Comparison of ENCODE assay signal across 2 cellular contexts in genomic region chr1:207316622-207317510, GRCh38.
TF ChIP-seq lines count a peak whose summit lies in the region.

No MANE protein-coding gene starts in this region.

TF ChIP-seq in K562, 482 proteins besides CTCF, POLR2A, EP300 and RAD21 (continues in another document):
- TF ChIP-seq CBX2 (IDR thresholded peaks at IDR 0.05; ENCODE audit: insufficient read depth, low read length, poor library complexity, severe bottlenecking) (no peak), SOX6 (IDR thresholded peaks at IDR 0.05) (peak; percentile 34; the same call in 1 of the 2 replicates), HBP1 (CRISPR knock-in tag; IDR thresholded peaks at IDR 0.05) (peak; percentile 87), ZNF592 (IDR thresholded peaks at IDR 0.05) (peak; percentile 85), CEBPB (tag; IDR thresholded peaks at IDR 0.05) (peak; percentile 94), ETV1 (tag; conservative IDR thresholded peaks at IDR 0.05; ENCODE audit: low read depth) (0 out of 2 replicates have a peak, but pooled peaks have one; percentile 3), SMAD2 (IDR thresholded peaks at IDR 0.05; ENCODE audit: low read depth, low read length) (no peak), FOXK2 (conservative IDR thresholded peaks at IDR 0.05 in 1 of 2, IDR thresholded peaks at IDR 0.05 in 1 of 2; ENCODE audit: low read depth in 2 of 2) (peak; percentile 69 to 73), HDAC2 (IDR thresholded peaks at IDR 0.05) (peak; percentile 82; the same call in 1 of the 2 replicates), RBM22 (IDR thresholded peaks at IDR 0.05; ENCODE audit: low read depth, low read length, poor library complexity, severe bottlenecking) (no peak), MEF2A (IDR thresholded peaks at IDR 0.05; ENCODE audit: control insufficient read depth, low read depth, low read length) (no peak), SIN3B (IDR thresholded peaks at IDR 0.05; ENCODE audit: low read depth) (no peak), HDAC1 (IDR thresholded peaks at IDR 0.05) (peak in 1 of 2 experiments; percentile 74; a peak in 1 of 4 replicates), SMARCE1 (IDR thresholded peaks at IDR 0.05) (peak; percentile 83), ZEB2 (IDR thresholded peaks at IDR 0.05) (peak; percentile 74), NFIC (IDR thresholded peaks at IDR 0.05) (0 out of 2 replicates have a peak, but pooled peaks have one; percentile 19), MNT (conservative IDR thresholded peaks at IDR 0.05) (peak; percentile 61 to 68), DACH1 (IDR thresholded peaks at IDR 0.05; ENCODE audit: partially characterized antibody) (peak; percentile 41), CBFB (CRISPR knock-in tag; IDR thresholded peaks at IDR 0.05) (no peak), GTF2E2 (tag; IDR thresholded peaks at IDR 0.05) (no peak), ZSCAN32 (CRISPR knock-in tag; IDR thresholded peaks at IDR 0.05) (peak; percentile 12; the same call in 1 of the 2 replicates), ZNF395 (CRISPR knock-in tag; IDR thresholded peaks at IDR 0.05) (peak; percentile 85)

TF ChIP-seq in GM12891, 5 proteins besides CTCF, POLR2A, EP300 and RAD21:
- no peak for TF ChIP-seq PAX5 (IDR thresholded peaks at IDR 0.05; ENCODE audit: insufficient read depth, low read length, severe bottlenecking)
- no peak for TF ChIP-seq SPI1 (IDR thresholded peaks at IDR 0.05; ENCODE audit: low read depth, low read length)
- TF ChIP-seq POLR2AphosphoS5 (IDR thresholded peaks at IDR 0.05; ENCODE audit: low read depth, low read length), result no peak
- no peak for TF ChIP-seq TAF1 (IDR thresholded peaks at IDR 0.05; ENCODE audit: low read depth, low read length)
- TF ChIP-seq POU2F2 (IDR thresholded peaks at IDR 0.05; ENCODE audit: low read depth, low read length), result no peak
